Comparison of ENCODE assay signal across 24 cellular contexts in genomic region chr3:128311441-128311844, GRCh38.
DNase-seq lines count a peak whose midpoint lies in the region; ATAC-seq, FAIRE-seq and TF ChIP-seq lines count a peak whose summit lies in the region.
"Had no signal": no experiment of that assay in that cellular context is flagged by ENCODE, and none has a peak within 500 bp of the region (broad histone marks: within the 10 kb centered on the region; RNA-seq: fewer than 3 reads in every experiment).

No MANE protein-coding gene starts in this region.

- H3K9me3 ChIP-seq in CD4-positive, alpha-beta T cell (ENCODE audit: control insufficient read depth, low read length), result no peaks in the 10 kb centered on the region
- H3K9me3 ChIP-seq in body of pancreas (no peaks in the 10 kb centered on the region), right atrium auricular region (no peaks in the 10 kb centered on the region), pancreas (no peaks in the 10 kb centered on the region)
- H3K9me3 ChIP-seq: psoas muscle had no signal

- H3K4me3 Mint-ChIP-seq in CD4-positive, alpha-beta T cell, result no peak overlapping the region
- H3K4me3 Mint-ChIP-seq: HFFc6 had no signal

- DNase-seq in CD4-positive, alpha-beta T cell, result no peak
- DNase-seq in body of pancreas, result peak in 3 of 4 donors; percentile 51 to 77 (median 67)
- DNase-seq in right atrium auricular region (ENCODE audit: low spot score), result peak; percentile 56
- DNase-seq in pancreas, result peak in 2 of 6 donors; percentile 52 to 57
- no peak for DNase-seq in DMS 273 treated with DMSO at 0.1 percent for 48 hours (lab: John Stamatoyannopoulos, UW)
- no peak for DNase-seq in activated naive CD4-positive, alpha-beta T cell treated with anti-CD3 and anti-CD28 coated beads, Interleukin-2, amount 50 U/mL, for 16 hours
- DNase-seq: activated CD4-positive, alpha-beta T cell treated with anti-CD3 and anti-CD28 coated beads for 4 hours; activated naive CD4-positive, alpha-beta T cell treated with Interleukin-2 at 50 U/mL for 16 hours; effector CD4-positive, alpha-beta T cell; foreskin melanocyte; GF-D8; HFFc6; kidney; NCI-H1417 treated with DMSO at 0.1 percent for 48 hours; NCI-H2171 treated with DMSO at 0.1 percent for 48 hours; OCI-M1; psoas muscle; SHP77 treated with DMSO at 0.1 percent for 48 hours; stimulated activated CD4-positive, alpha-beta T cell treated with anti-CD3 and anti-CD28 coated beads, Interleukin-4, amount 100 ng/mL, for 4 hours had no signal

- TF ChIP-seq CTCF in CD4-positive, alpha-beta T cell (IDR thresholded peaks at IDR 0.05), result no peak
- TF ChIP-seq CTCF in body of pancreas (IDR thresholded peaks at IDR 0.05), result no peak
- no peak for TF ChIP-seq CTCF in right atrium auricular region (IDR thresholded peaks at IDR 0.05)
- no peak for TF ChIP-seq CTCF in pancreas (IDR thresholded peaks at IDR 0.05)

- no peak for ATAC-seq in CD4-positive, alpha-beta T cell (ENCODE audit: poor library complexity)
- peak; percentile 28 for ATAC-seq in body of pancreas
- ATAC-seq in pancreas, result peak; percentile 35 to 74 (median 50)
- no peak for ATAC-seq in GM19324 (IDR thresholded peaks at IDR 0.05; ENCODE audit: low FRiP score, unreplicated experiment)
- no peak for ATAC-seq in HG02840 (IDR thresholded peaks at IDR 0.05; ENCODE audit: low FRiP score, unreplicated experiment)
- ATAC-seq: T-cell had no signal

- TF ChIP-seq POLR2A in body of pancreas (IDR thresholded peaks at IDR 0.05), result no peak

- peaks cover 26% of the 10 kb centered on the region for H3K36me3 Mint-ChIP-seq in CD4-positive, alpha-beta T cell (ENCODE audit: low read depth)

- H3K4me1 ChIP-seq in body of pancreas (peaks cover 36% of the 10 kb centered on the region), right atrium auricular region (peaks cover 0 to 45% of the 10 kb centered on the region in 2 donors), pancreas (peaks cover 13 to 29% (median 22%) of the 10 kb centered on the region in 3 donors)

- CTCF ChIA-PET in CD4-positive, alpha-beta T cell (lab: Charles Lee), result no interaction called here

- H3K27me3 ChIP-seq in CD4-positive, alpha-beta T cell (ENCODE audit: control insufficient read depth, insufficient read depth, low read length), result no peaks in the 10 kb centered on the region
- H3K27me3 ChIP-seq in body of pancreas (no peaks in the 10 kb centered on the region), right atrium auricular region (no peaks in the 10 kb centered on the region), pancreas (no peaks in the 10 kb centered on the region)

- WGBS in body of pancreas, 2 donors, result 38 to 43% methylated on average over 5 of the region's 5 CpGs
- 40 to 43% methylated on average over 5 of the region's 5 CpGs for WGBS in pancreas, 2 donors

- H3K27ac ChIP-seq in CD4-positive, alpha-beta T cell (ENCODE audit: low read depth, low read length), result no peak overlapping the region
- peak overlapping the region in 3 of 4 donors; percentile 1 to 54 (median 13) for H3K27ac ChIP-seq in body of pancreas
- H3K27ac ChIP-seq in right atrium auricular region, result peak overlapping the region; percentile 35 to 62
- no peak overlapping the region for H3K27ac ChIP-seq in pancreas
- H3K27ac ChIP-seq: HL-60, psoas muscle had no signal

- peak overlapping the region; percentile 47 for H3K27ac Mint-ChIP-seq in CD4-positive, alpha-beta T cell
- H3K27ac Mint-ChIP-seq: HFFc6 had no signal

- H3K9me3 Mint-ChIP-seq in CD4-positive, alpha-beta T cell, result no peaks in the 10 kb centered on the region
- H3K9me3 Mint-ChIP-seq: HFFc6, T-cell had no signal

- FAIRE-seq in pancreas (lab: Jason Lieb, UNC), result no peak
- FAIRE-seq: kidney, urothelium cell line had no signal

- no peaks in the 10 kb centered on the region for H3K27me3 Mint-ChIP-seq in CD4-positive, alpha-beta T cell
- H3K27me3 Mint-ChIP-seq: T-cell had no signal

- POLR2A ChIA-PET in CD4-positive, alpha-beta T cell (lab: Charles Lee), result interaction anchor here (1.2 to 1.6 kb wide), 2 partner anchors 10 to 11 kb away, joined by 3 to 4 read pairs; no protein-coding TSS in a partner anchor

- intact Hi-C loops in CD4-positive, alpha-beta T cell (cut with DNase I, micrococcal nuclease), result no loop called here
- intact Hi-C loops in body of pancreas (cut with DNase I) (no loop called here), pancreas (cut with DNase I) (no loop called here)

- no peaks in the 10 kb centered on the region for H3K36me3 ChIP-seq in body of pancreas (replicated peaks in 1 of 2; ENCODE audit: insufficient read depth in 1 of 2, low read depth in 2 of 2)
- no peaks in the 10 kb centered on the region for H3K36me3 ChIP-seq in right atrium auricular region
- no peaks in the 10 kb centered on the region for H3K36me3 ChIP-seq in pancreas

- H3K4me1 Mint-ChIP-seq in CD4-positive, alpha-beta T cell (ENCODE audit: low read depth), result peaks cover 72% of the 10 kb centered on the region

- H3K4me3 ChIP-seq in body of pancreas (no peak overlapping the region), right atrium auricular region (no peak overlapping the region), pancreas (no peak overlapping the region)
- H3K4me3 ChIP-seq: psoas muscle had no signal

Comparison
In these comparisons a context has a peak if more than half of its experiments do, and no peak if none do; other contexts are left out.
1. ATAC-seq: peak in body of pancreas (single experiment) and pancreas (4 of 4); none in CD4-positive, alpha-beta T cell (single experiment), GM19324 (single experiment) and HG02840 (single experiment).
2. DNase-seq: peak in body of pancreas (3 of 4) and right atrium auricular region (single experiment); none in CD4-positive, alpha-beta T cell (0 of 10), DMS 273 treated with DMSO at 0.1 percent for 48 hours (single experiment) and activated naive CD4-positive, alpha-beta T cell treated with anti-CD3 and anti-CD28 coated beads, Interleukin-2, amount 50 U/mL, for 16 hours (single experiment).
3. H3K27ac ChIP-seq: peak in body of pancreas (3 of 4) and right atrium auricular region (2 of 2); none in CD4-positive, alpha-beta T cell (single experiment) and pancreas (0 of 4).